8 cellular contexts compared by ENCODE assay signal in the genomic region with DNA sequence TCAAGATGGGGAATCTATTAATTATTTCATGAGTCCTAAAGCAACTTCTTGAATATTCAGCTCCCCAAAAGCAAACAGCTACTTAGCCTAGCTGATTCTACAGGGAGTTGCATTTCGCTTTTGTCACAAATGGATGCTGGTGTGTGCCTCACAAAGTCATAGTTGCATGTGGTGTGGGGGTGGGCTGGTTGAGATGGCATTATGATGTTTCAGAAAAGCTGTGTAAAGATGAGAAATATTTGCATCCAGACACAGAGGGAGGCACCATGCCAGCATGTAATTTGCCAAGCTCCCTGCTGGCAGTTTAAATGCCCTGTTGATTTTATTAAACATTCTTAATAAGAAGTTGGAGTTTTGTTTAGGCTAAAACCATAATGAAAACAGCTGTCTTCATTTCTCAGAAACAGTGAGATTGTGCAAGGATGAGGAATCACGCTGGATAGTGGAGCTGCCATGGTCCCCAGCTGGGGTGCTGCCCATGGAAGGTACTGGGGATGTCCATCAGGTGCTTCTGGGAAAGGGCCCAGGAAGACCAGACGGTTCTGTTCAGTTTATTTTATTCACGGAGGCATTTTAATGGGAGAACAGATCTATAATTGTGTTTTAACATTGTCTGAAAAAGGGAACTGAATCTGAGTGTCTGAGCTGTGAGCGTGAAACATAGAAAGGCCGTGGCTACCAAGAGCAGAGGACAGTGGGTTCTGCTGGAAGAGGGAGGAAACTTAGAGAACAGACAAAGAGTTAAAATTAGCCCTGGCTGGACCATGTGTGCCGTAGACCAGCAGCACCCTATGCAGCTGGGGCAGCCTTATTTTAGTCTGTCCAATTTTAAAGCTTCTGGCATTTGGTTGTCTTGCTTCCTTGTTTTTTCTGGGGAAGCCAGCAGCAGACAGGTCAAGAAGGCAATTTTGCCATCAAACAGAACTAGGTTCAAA.
DNase-seq lines count a peak whose midpoint lies in the region; ATAC-seq and TF ChIP-seq lines count a peak whose summit lies in the region.

No MANE protein-coding gene starts in this region.

- DNase-seq in activated T-cell treated with anti-CD3 and anti-CD28 coated beads, Interleukin-2, amount 50 U/mL, for 24 hours: peak; percentile 12
- no peak for DNase-seq in activated T-cell treated with anti-CD3 and anti-CD28 coated beads, Interleukin-2, amount 50 U/mL, for 4 hours
- DNase-seq in GM19238 (ENCODE audit: insufficient read length, low spot score) (no peak), NCI-H2196 (lab: John Stamatoyannopoulos, UW; ENCODE audit: unreplicated experiment) (no peak)
- no peak for DNase-seq in effector memory CD8-positive, alpha-beta T cell
- no peak for DNase-seq in stimulated activated naive CD8-positive, alpha-beta T cell treated with anti-CD3 and anti-CD28 coated beads, Interleukin-15, amount 100 ng/mL, for 72 hours

- H3K27me3 ChIP-seq in gastroesophageal sphincter: no peaks in the 10 kb centered on the region

- no peaks in the 10 kb centered on the region for H3K9me3 ChIP-seq in gastroesophageal sphincter

- H3K4me3 ChIP-seq in gastroesophageal sphincter: no peak overlapping the region

- peaks cover 14% of the 10 kb centered on the region for H3K36me3 Mint-ChIP-seq in activated T-cell treated with anti-CD3 and anti-CD28 coated beads, Interleukin-2, amount 50 U/mL, for 24 hours (ENCODE audit: low read depth)
- H3K36me3 Mint-ChIP-seq in activated T-cell treated with anti-CD3 and anti-CD28 coated beads, Interleukin-2, amount 50 U/mL, for 4 hours (ENCODE audit: insufficient read depth): peaks cover 10% of the 10 kb centered on the region
- H3K36me3 Mint-ChIP-seq in effector memory CD8-positive, alpha-beta T cell (ENCODE audit: insufficient read depth): no peaks in the 10 kb centered on the region

- H3K36me3 ChIP-seq in gastroesophageal sphincter: no peaks in the 10 kb centered on the region

- 15 to 27% methylated on average over 6 to 7 of the region's 7 CpGs for WGBS in gastroesophageal sphincter (ENCODE audit: low coverage in 1 of 2), 2 donors

- no peak overlapping the region for H3K4me3 Mint-ChIP-seq in activated T-cell treated with anti-CD3 and anti-CD28 coated beads, Interleukin-2, amount 50 U/mL, for 24 hours
- H3K4me3 Mint-ChIP-seq in activated T-cell treated with anti-CD3 and anti-CD28 coated beads, Interleukin-2, amount 50 U/mL, for 4 hours: no peak overlapping the region
- H3K4me3 Mint-ChIP-seq in effector memory CD8-positive, alpha-beta T cell: no peak overlapping the region
- no peak overlapping the region for H3K4me3 Mint-ChIP-seq in stimulated activated naive CD8-positive, alpha-beta T cell treated with anti-CD3 and anti-CD28 coated beads, Interleukin-15, amount 100 ng/mL, for 72 hours

- no peak for ATAC-seq in activated T-cell treated with anti-CD3 and anti-CD28 coated beads, Interleukin-2, amount 50 U/mL, for 4 hours
- ATAC-seq in HG03460 (IDR thresholded peaks at IDR 0.05; ENCODE audit: unreplicated experiment): peak; percentile 75
- peak; percentile 65 for ATAC-seq in gastroesophageal sphincter
- no peak for ATAC-seq in effector memory CD8-positive, alpha-beta T cell (replicated peaks)
- no peak for ATAC-seq in stimulated activated naive CD8-positive, alpha-beta T cell treated with anti-CD3 and anti-CD28 coated beads, Interleukin-15, amount 100 ng/mL, for 72 hours

- no peaks in the 10 kb centered on the region for H3K9me3 Mint-ChIP-seq in activated T-cell treated with anti-CD3 and anti-CD28 coated beads, Interleukin-2, amount 50 U/mL, for 24 hours
- no peaks in the 10 kb centered on the region for H3K9me3 Mint-ChIP-seq in activated T-cell treated with anti-CD3 and anti-CD28 coated beads, Interleukin-2, amount 50 U/mL, for 4 hours
- no peaks in the 10 kb centered on the region for H3K9me3 Mint-ChIP-seq in effector memory CD8-positive, alpha-beta T cell
- peaks cover 0 to 12% of the 10 kb centered on the region in 2 donors for H3K9me3 Mint-ChIP-seq in stimulated activated naive CD8-positive, alpha-beta T cell treated with anti-CD3 and anti-CD28 coated beads, Interleukin-15, amount 100 ng/mL, for 72 hours

- H3K4me1 Mint-ChIP-seq in activated T-cell treated with anti-CD3 and anti-CD28 coated beads, Interleukin-2, amount 50 U/mL, for 24 hours (ENCODE audit: low read depth): peaks cover 9% of the 10 kb centered on the region
- H3K4me1 Mint-ChIP-seq in activated T-cell treated with anti-CD3 and anti-CD28 coated beads, Interleukin-2, amount 50 U/mL, for 4 hours (ENCODE audit: low read depth): peaks cover 4% of the 10 kb centered on the region
- peaks cover 5 to 15% of the 10 kb centered on the region in 2 donors for H3K4me1 Mint-ChIP-seq in effector memory CD8-positive, alpha-beta T cell (ENCODE audit: low read depth in 2 of 2)
- peaks cover 25% of the 10 kb centered on the region for H3K4me1 Mint-ChIP-seq in stimulated activated naive CD8-positive, alpha-beta T cell treated with anti-CD3 and anti-CD28 coated beads, Interleukin-15, amount 100 ng/mL, for 72 hours

- TF ChIP-seq CTCF in gastroesophageal sphincter (IDR thresholded peaks at IDR 0.05): no peak

- H3K4me1 ChIP-seq in gastroesophageal sphincter: peaks cover 0 to 94% (median 20%) of the 10 kb centered on the region in 3 donors

- H3K27me3 Mint-ChIP-seq in activated T-cell treated with anti-CD3 and anti-CD28 coated beads, Interleukin-2, amount 50 U/mL, for 24 hours: no peaks in the 10 kb centered on the region
- no peaks in the 10 kb centered on the region for H3K27me3 Mint-ChIP-seq in activated T-cell treated with anti-CD3 and anti-CD28 coated beads, Interleukin-2, amount 50 U/mL, for 4 hours (ENCODE audit: low read depth)
- H3K27me3 Mint-ChIP-seq in effector memory CD8-positive, alpha-beta T cell: no peaks in the 10 kb centered on the region
- no peaks in the 10 kb centered on the region for H3K27me3 Mint-ChIP-seq in stimulated activated naive CD8-positive, alpha-beta T cell treated with anti-CD3 and anti-CD28 coated beads, Interleukin-15, amount 100 ng/mL, for 72 hours

- H3K27ac Mint-ChIP-seq in activated T-cell treated with anti-CD3 and anti-CD28 coated beads, Interleukin-2, amount 50 U/mL, for 24 hours: no peak overlapping the region
- no peak overlapping the region for H3K27ac Mint-ChIP-seq in effector memory CD8-positive, alpha-beta T cell
- H3K27ac Mint-ChIP-seq in stimulated activated naive CD8-positive, alpha-beta T cell treated with anti-CD3 and anti-CD28 coated beads, Interleukin-15, amount 100 ng/mL, for 72 hours: no peak overlapping the region

- TF ChIP-seq POLR2A in gastroesophageal sphincter (IDR thresholded peaks at IDR 0.05): no peak

- no peak for TF ChIP-seq EP300 in gastroesophageal sphincter (IDR thresholded peaks at IDR 0.05)

- H3K27ac ChIP-seq in gastroesophageal sphincter: peak overlapping the region in 3 of 4 donors; percentile 70 to 82 (median 73)

Comparison
In these comparisons a context has a peak if more than half of its experiments do, and no peak if none do; other contexts are left out.
1. ATAC-seq: peak in HG03460 (single experiment) and gastroesophageal sphincter (single experiment); none in activated T-cell treated with anti-CD3 and anti-CD28 coated beads, Interleukin-2, amount 50 U/mL, for 4 hours (0 of 2), effector memory CD8-positive, alpha-beta T cell (single experiment) and stimulated activated naive CD8-positive, alpha-beta T cell treated with anti-CD3 and anti-CD28 coated beads, Interleukin-15, amount 100 ng/mL, for 72 hours (single experiment).